8 cellular contexts compared by ENCODE assay signal in the genomic region with DNA sequence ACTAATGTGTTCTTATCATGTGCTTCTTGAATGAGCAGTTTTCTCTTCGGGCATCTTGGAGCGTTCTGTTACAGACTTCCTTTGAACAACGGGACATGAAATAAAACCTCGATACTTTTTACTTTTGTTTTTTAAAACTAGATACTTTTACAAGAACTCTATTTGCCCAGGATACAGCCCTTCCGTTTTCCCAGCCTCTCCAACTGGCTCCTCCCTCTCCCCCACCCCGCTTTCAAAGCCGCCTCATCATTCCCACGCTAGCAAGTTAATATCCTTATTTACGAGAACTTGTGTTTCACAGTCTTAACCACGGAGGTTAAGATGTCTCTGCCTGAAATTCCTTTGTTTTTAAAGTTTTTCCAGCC. TPM values are rescaled to one million over a fixed set of nuclear protein-coding genes. Genes with fewer than 3 reads are reported as not detected.
A peak's percentile ranks its signal among the peaks of the same experiment; 100 is the strongest.
DNase-seq lines count a peak whose midpoint lies in the region; ATAC-seq and TF ChIP-seq lines count a peak whose summit lies in the region.

No MANE protein-coding gene starts in this region.

- peak overlapping the region; percentile 5 for H3K9ac ChIP-seq in mucosa of stomach (ENCODE audit: low read length)

- no peaks in the 10 kb centered on the region for H3K4me1 ChIP-seq in mucosa of stomach (ENCODE audit: control insufficient read depth, insufficient read depth, low read length)

- no peaks in the 10 kb centered on the region for H3K36me3 Mint-ChIP-seq in endothelial cell (ENCODE audit: low read depth, unreplicated experiment)

- H3K27me3 Mint-ChIP-seq in endothelial cell (ENCODE audit: unreplicated experiment) = peaks cover 4% of the 10 kb centered on the region

- H3K9me3 ChIP-seq in mucosa of stomach (ENCODE audit: control insufficient read depth, low read length) = no peaks in the 10 kb centered on the region

- H3K36me3 ChIP-seq in mucosa of stomach (ENCODE audit: control insufficient read depth, insufficient read depth, low read length) = no peaks in the 10 kb centered on the region

- peak overlapping the region; percentile 94 for H3K4me3 Mint-ChIP-seq in endothelial cell (ENCODE audit: unreplicated experiment)

- H3K4me3 ChIP-seq in mucosa of stomach (ENCODE audit: low read length) = peak overlapping the region; percentile 75

- no peak for TF ChIP-seq CTCF in endothelial cell (IDR thresholded peaks at IDR 0.05; ENCODE audit: unreplicated experiment)

- H3K27ac Mint-ChIP-seq in endothelial cell (ENCODE audit: unreplicated experiment) = peak overlapping the region; percentile 96

- H3K27me3 ChIP-seq in mucosa of stomach (ENCODE audit: control insufficient read depth, insufficient read depth, low read length) = no peaks in the 10 kb centered on the region

- no peaks in the 10 kb centered on the region for H3K9me3 Mint-ChIP-seq in endothelial cell (ENCODE audit: unreplicated experiment)

- ATAC-seq in GM19397 (IDR thresholded peaks at IDR 0.05; ENCODE audit: unreplicated experiment) = peak; percentile 3
- peak; percentile 14 for ATAC-seq in HG03571 (IDR thresholded peaks at IDR 0.05; ENCODE audit: unreplicated experiment)

- H3K4me1 Mint-ChIP-seq in endothelial cell (ENCODE audit: unreplicated experiment) = peaks cover 4% of the 10 kb centered on the region

- peak; percentile 28 for DNase-seq in COLO829 (ENCODE audit: low spot score)
- DNase-seq in SKM-1 treated with dmso at 0.1 percent for 144 hours (lab: John Stamatoyannopoulos, UW; ENCODE audit: unreplicated experiment) = peak; percentile 36
- DNase-seq in endothelial cell (ENCODE audit: low spot score) = no peak
- DNase-seq in cortex of kidney (lab: John Stamatoyannopoulos, UW) = no peak
- no peak for DNase-seq in activated CD4-positive, alpha-beta T cell treated with anti-CD3 and anti-CD28 coated beads, Interleukin-2, amount 50 U/mL, for 1 hour

RNA-seq across cellular contexts. Expression of gene CFAP206, which starts 0.3 kb away (rescaled TPM):
- total RNA-seq in endothelial cell (ENCODE audit: unreplicated experiment) = 0.54 TPM

Comparison
In these comparisons a context has a peak if more than half of its experiments do, and no peak if none do; other contexts are left out.
1. DNase-seq: peak in COLO829 (single experiment) and SKM-1 treated with dmso at 0.1 percent for 144 hours (single experiment); none in endothelial cell (single experiment), cortex of kidney (single experiment) and activated CD4-positive, alpha-beta T cell treated with anti-CD3 and anti-CD28 coated beads, Interleukin-2, amount 50 U/mL, for 1 hour (single experiment).